In the genomic region with DNA sequence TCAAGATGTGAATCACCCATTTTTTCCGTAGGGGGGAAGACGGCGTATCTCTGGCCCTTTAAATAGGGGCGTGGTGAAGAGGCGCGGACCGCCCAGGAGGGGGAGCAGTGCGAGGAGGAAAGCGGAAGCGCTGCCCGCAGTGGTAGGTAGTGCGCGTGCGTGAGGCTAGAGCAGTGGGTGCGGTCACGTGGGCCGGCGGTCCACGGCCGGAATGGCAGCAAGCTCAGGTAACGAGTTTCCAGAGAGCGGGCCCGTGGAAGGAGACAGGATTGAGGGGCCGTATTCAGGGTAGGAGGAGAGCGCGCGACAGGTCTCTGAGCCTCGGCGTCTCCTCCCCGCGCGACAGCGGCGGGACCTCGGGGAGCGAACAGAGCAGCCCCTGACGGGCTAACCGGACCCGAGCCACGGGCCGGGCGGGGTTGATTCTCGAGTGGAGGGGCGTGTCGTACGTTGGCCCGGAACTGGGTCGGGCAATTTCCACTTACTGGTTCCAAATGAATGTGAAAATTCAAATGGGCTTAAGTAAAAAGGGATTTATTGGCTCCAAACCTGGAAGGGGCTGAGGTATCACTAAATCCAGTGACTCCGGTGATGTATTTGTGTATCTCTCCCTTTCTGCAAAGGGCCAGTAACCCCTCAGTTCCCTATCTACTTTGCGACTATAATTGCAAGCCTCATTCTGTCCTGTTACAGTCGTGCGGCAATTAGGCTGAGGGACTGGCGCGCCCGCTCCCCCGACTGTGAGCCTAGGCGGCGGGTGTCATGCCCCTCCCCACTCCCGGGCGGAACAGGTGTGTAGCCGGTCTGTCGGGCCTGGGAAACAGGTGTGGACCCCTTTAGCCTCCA, we compare ENCODE assay signal across 1 cellular context.
TF ChIP-seq lines count a peak whose summit lies in the region.

VPS8 (plus strand) TSS at position 168 of the 846 bp plus-strand sequence. CDS start 12,467 bp downstream, outside the sequence.

TF ChIP-seq in HepG2, 621 proteins besides CTCF, POLR2A, EP300 and RAD21 (continued from another document and continues in another):
- TF ChIP-seq ZBTB39 (CRISPR knock-in tag; IDR thresholded peaks at IDR 0.05) (no peak), ZBTB20 (CRISPR knock-in tag; IDR thresholded peaks at IDR 0.05; ENCODE audit: borderline replicate concordance, low read depth) (peak; percentile 84; the same call in 1 of the 2 replicates), ETV6 (CRISPR knock-in tag; conservative IDR thresholded peaks at IDR 0.05) (peak; percentile 69; the same call in 1 of the 2 replicates), TARDBP (CRISPR knock-in tag; IDR thresholded peaks at IDR 0.05) (peak; percentile 53; the same call in 1 of the 2 replicates), MXI1 (IDR thresholded peaks at IDR 0.05; ENCODE audit: borderline replicate concordance, low read depth, low read length) (peak; percentile 88; the same call in 2 of the 3 replicates), ZNF782 (CRISPR knock-in tag; IDR thresholded peaks at IDR 0.05; ENCODE audit: borderline replicate concordance) (peak; percentile 68; the same call in 1 of the 2 replicates), MTA1 (CRISPR knock-in tag; IDR thresholded peaks at IDR 0.05; ENCODE audit: borderline replicate concordance) (peak; percentile 37; the same call in 1 of the 2 replicates), ARID4A (CRISPR knock-in tag; IDR thresholded peaks at IDR 0.05; ENCODE audit: borderline replicate concordance) (peak; percentile 88), ZNF230 (CRISPR knock-in tag; IDR thresholded peaks at IDR 0.05) (peak; percentile 34; the same call in 1 of the 2 replicates), THAP11 (CRISPR knock-in tag; IDR thresholded peaks at IDR 0.05) (peak; percentile 82), ZNF333 (CRISPR knock-in tag; IDR thresholded peaks at IDR 0.05; ENCODE audit: borderline replicate concordance) (no peak), SAFB2 (CRISPR knock-in tag; IDR thresholded peaks at IDR 0.05; ENCODE audit: borderline replicate concordance, low read depth) (no peak), ZSCAN25 (CRISPR knock-in tag; IDR thresholded peaks at IDR 0.05) (no peak; the same call in 1 of the 2 replicates), ZNF121 (CRISPR knock-in tag; IDR thresholded peaks at IDR 0.05) (no peak), BRCA1 (CRISPR knock-in tag; IDR thresholded peaks at IDR 0.05) (no peak), ZNF724P (CRISPR knock-in tag; IDR thresholded peaks at IDR 0.05; ENCODE audit: borderline replicate concordance) (0 out of 2 replicates have a peak, but pooled peaks have one; percentile 71), HOXA3 (CRISPR knock-in tag; IDR thresholded peaks at IDR 0.05) (peak; percentile 66), MEF2D (CRISPR knock-in tag; IDR thresholded peaks at IDR 0.05) (peak; percentile 58), ZNF619 (CRISPR knock-in tag; IDR thresholded peaks at IDR 0.05) (no peak), E2F1 (CRISPR knock-in tag; IDR thresholded peaks at IDR 0.05) (no peak), ZNF891 (CRISPR knock-in tag; IDR thresholded peaks at IDR 0.05) (0 out of 2 replicates have a peak, but pooled peaks have one; percentile 24), YY1 (IDR thresholded peaks at IDR 0.05; ENCODE audit: insufficient read depth, insufficient replicate concordance, low read depth, low read length) (peak; percentile 84), ZNF124 (CRISPR knock-in tag; IDR thresholded peaks at IDR 0.05) (no peak), ZNF605 (CRISPR knock-in tag; IDR thresholded peaks at IDR 0.05) (peak; percentile 90), ASH2L (IDR thresholded peaks at IDR 0.05; ENCODE audit: insufficient read length, low read depth, low read length) (peak; percentile 65), HNRNPLL (IDR thresholded peaks at IDR 0.05; ENCODE audit: low read depth, low read length, poor library complexity, severe bottlenecking) (peak; percentile 81), ZNF136 (CRISPR knock-in tag; IDR thresholded peaks at IDR 0.05; ENCODE audit: low read depth) (0 out of 2 replicates have a peak, but pooled peaks have one; percentile 72), REPIN1 (CRISPR knock-in tag; IDR thresholded peaks at IDR 0.05; ENCODE audit: borderline replicate concordance, low read depth) (peak; percentile 30; the same call in 1 of the 2 replicates), ZNF839 (CRISPR knock-in tag; IDR thresholded peaks at IDR 0.05; ENCODE audit: borderline replicate concordance) (no peak; the same call in 1 of the 2 replicates), NR2F6 (IDR thresholded peaks at IDR 0.05) (no peak), NR2F6 (CRISPR knock-in tag; IDR thresholded peaks at IDR 0.05) (peak; percentile 22; the same call in 1 of the 2 replicates), ZZZ3 (CRISPR knock-in tag; IDR thresholded peaks at IDR 0.05; ENCODE audit: borderline replicate concordance) (0 out of 2 replicates have a peak, but pooled peaks have one; percentile 37), TBX2 (CRISPR knock-in tag; IDR thresholded peaks at IDR 0.05; ENCODE audit: borderline replicate concordance) (peak; percentile 55; the same call in 1 of the 2 replicates), ARNTL (CRISPR knock-in tag; IDR thresholded peaks at IDR 0.05) (peak; percentile 91), ZMYM4 (CRISPR knock-in tag; IDR thresholded peaks at IDR 0.05) (peak; percentile 90), TFE3 (CRISPR knock-in tag; IDR thresholded peaks at IDR 0.05) (peak; percentile 83), PRPF4 (IDR thresholded peaks at IDR 0.05; ENCODE audit: low read depth, low read length, poor library complexity, severe bottlenecking) (no peak)
- TF ChIP-seq, protein P1, sequence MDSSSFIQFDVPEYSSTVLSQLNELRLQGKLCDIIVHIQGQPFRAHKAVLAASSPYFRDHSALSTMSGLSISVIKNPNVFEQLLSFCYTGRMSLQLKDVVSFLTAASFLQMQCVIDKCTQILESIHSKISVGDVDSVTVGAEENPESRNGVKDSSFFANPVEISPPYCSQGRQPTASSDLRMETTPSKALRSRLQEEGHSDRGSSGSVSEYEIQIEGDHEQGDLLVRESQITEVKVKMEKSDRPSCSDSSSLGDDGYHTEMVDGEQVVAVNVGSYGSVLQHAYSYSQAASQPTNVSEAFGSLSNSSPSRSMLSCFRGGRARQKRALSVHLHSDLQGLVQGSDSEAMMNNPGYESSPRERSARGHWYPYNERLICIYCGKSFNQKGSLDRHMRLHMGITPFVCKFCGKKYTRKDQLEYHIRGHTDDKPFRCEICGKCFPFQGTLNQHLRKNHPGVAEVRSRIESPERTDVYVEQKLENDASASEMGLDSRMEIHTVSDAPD (CRISPR knock-in tag; IDR thresholded peaks at IDR 0.05): no peak
- TF ChIP-seq, protein P2, sequence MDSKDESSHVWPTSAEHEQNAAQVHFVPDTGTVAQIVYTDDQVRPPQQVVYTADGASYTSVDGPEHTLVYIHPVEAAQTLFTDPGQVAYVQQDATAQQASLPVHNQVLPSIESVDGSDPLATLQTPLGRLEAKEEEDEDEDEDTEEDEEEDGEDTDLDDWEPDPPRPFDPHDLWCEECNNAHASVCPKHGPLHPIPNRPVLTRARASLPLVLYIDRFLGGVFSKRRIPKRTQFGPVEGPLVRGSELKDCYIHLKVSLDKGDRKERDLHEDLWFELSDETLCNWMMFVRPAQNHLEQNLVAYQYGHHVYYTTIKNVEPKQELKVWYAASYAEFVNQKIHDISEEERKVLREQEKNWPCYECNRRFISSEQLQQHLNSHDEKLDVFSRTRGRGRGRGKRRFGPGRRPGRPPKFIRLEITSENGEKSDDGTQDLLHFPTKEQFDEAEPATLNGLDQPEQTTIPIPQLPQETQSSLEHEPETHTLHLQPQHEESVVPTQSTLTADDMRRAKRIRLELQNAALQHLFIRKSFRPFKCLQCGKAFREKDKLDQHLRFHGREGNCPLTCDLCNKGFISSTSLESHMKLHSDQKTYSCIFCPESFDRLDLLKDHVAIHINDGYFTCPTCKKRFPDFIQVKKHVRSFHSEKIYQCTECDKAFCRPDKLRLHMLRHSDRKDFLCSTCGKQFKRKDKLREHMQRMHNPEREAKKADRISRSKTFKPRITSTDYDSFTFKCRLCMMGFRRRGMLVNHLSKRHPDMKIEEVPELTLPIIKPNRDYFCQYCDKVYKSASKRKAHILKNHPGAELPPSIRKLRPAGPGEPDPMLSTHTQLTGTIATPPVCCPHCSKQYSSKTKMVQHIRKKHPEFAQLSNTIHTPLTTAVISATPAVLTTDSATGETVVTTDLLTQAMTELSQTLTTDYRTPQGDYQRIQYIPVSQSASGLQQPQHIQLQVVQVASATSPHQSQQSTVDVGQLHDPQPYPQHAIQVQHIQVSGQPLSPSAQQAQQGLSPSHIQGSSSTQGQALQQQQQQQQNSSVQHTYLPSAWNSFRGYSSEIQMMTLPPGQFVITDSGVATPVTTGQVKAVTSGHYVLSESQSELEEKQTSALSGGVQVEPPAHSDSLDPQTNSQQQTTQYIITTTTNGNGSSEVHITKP (CRISPR knock-in tag; IDR thresholded peaks at IDR 0.05; ENCODE audit: low read depth): peak; percentile 87
- TF ChIP-seq, protein P3, sequence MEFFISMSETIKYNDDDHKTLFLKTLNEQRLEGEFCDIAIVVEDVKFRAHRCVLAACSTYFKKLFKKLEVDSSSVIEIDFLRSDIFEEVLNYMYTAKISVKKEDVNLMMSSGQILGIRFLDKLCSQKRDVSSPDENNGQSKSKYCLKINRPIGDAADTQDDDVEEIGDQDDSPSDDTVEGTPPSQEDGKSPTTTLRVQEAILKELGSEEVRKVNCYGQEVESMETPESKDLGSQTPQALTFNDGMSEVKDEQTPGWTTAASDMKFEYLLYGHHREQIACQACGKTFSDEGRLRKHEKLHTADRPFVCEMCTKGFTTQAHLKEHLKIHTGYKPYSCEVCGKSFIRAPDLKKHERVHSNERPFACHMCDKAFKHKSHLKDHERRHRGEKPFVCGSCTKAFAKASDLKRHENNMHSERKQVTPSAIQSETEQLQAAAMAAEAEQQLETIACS (CRISPR knock-in tag; IDR thresholded peaks at IDR 0.05): 0 out of 2 replicates have a peak, but pooled peaks have one; percentile 39
- TF ChIP-seq, protein P4, sequence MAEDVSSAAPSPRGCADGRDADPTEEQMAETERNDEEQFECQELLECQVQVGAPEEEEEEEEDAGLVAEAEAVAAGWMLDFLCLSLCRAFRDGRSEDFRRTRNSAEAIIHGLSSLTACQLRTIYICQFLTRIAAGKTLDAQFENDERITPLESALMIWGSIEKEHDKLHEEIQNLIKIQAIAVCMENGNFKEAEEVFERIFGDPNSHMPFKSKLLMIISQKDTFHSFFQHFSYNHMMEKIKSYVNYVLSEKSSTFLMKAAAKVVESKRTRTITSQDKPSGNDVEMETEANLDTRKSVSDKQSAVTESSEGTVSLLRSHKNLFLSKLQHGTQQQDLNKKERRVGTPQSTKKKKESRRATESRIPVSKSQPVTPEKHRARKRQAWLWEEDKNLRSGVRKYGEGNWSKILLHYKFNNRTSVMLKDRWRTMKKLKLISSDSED (CRISPR knock-in tag; IDR thresholded peaks at IDR 0.05): no peak
